In the genomic region with DNA sequence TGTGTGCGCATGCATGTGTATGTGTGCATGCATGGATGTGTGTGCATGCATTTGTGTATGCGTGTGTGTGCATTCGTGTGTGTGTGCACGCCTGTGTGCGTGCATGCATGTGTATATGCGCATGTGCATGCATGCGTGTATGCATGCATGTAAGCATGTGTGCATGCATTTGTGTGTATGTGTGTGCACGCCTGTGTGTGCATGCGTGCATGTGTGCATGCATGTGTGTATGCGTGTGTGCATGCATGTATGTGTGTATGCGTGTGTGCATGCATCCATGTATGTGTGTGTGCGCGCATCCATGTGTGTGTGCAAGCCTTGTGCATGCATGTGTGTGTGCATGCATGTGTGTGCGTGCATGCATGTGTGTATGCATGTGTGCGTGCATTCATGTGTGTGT, we compare ENCODE assay signal across 2 cellular contexts.
TF ChIP-seq lines count a peak whose summit lies in the region.

No MANE protein-coding gene starts in this region.

TF ChIP-seq in GM12891, 5 proteins besides CTCF, POLR2A, EP300 and RAD21 (continued from another document):
- no peak for TF ChIP-seq SPI1 (IDR thresholded peaks at IDR 0.05; ENCODE audit: low read depth, low read length)
- TF ChIP-seq POLR2AphosphoS5 (IDR thresholded peaks at IDR 0.05; ENCODE audit: low read depth, low read length) = no peak
- no peak for TF ChIP-seq POU2F2 (IDR thresholded peaks at IDR 0.05; ENCODE audit: low read depth, low read length)
- no peak for TF ChIP-seq PAX5 (IDR thresholded peaks at IDR 0.05; ENCODE audit: insufficient read depth, low read length, severe bottlenecking)

TF ChIP-seq in H1, 55 proteins besides CTCF, POLR2A, EP300 and RAD21 (continued from another document):
- TF ChIP-seq FOSL1 (IDR thresholded peaks at IDR 0.05; ENCODE audit: insufficient read depth, low read depth, low read length) = no peak
- TF ChIP-seq POLR2AphosphoS5 (IDR thresholded peaks at IDR 0.05; ENCODE audit: low read depth, low read length) = no peak
- no peak for TF ChIP-seq RBBP5 (IDR thresholded peaks at IDR 0.05; ENCODE audit: borderline replicate concordance, low read depth, low read length)
- no peak for TF ChIP-seq RXRA (IDR thresholded peaks at IDR 0.05; ENCODE audit: insufficient read depth, low read depth, low read length)
- TF ChIP-seq KDM4A (IDR thresholded peaks at IDR 0.05; ENCODE audit: low read depth, low read length, severe bottlenecking) = no peak
- no peak for TF ChIP-seq BRCA1 (IDR thresholded peaks at IDR 0.05; ENCODE audit: low read depth, low read length)
- no peak for TF ChIP-seq CEBPB (IDR thresholded peaks at IDR 0.05; ENCODE audit: low read depth, low read length)
- TF ChIP-seq, protein P1, sequence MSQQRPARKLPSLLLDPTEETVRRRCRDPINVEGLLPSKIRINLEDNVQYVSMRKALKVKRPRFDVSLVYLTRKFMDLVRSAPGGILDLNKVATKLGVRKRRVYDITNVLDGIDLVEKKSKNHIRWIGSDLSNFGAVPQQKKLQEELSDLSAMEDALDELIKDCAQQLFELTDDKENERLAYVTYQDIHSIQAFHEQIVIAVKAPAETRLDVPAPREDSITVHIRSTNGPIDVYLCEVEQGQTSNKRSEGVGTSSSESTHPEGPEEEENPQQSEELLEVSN (IDR thresholded peaks at IDR 0.05) = no peak
- no peak for TF ChIP-seq KDM5A (IDR thresholded peaks at IDR 0.05; ENCODE audit: low read length)
- TF ChIP-seq CBX5 (IDR thresholded peaks at IDR 0.05; ENCODE audit: low read depth, low read length) = no peak
- TF ChIP-seq TAF7 (optimal IDR thresholded peaks at IDR 0.05; ENCODE audit: borderline replicate concordance, low read depth, low read length) = no peak
- no peak for TF ChIP-seq YY1 (IDR thresholded peaks at IDR 0.05; ENCODE audit: low read depth, low read length)
- TF ChIP-seq NANOG (IDR thresholded peaks at IDR 0.05; ENCODE audit: insufficient read depth, low read depth, low read length, poor library complexity, severe bottlenecking) = no peak
- no peak for TF ChIP-seq KDM1A (IDR thresholded peaks at IDR 0.05; ENCODE audit: borderline replicate concordance, low read length)
- no peak for TF ChIP-seq JUN (IDR thresholded peaks at IDR 0.05; ENCODE audit: low read depth, low read length)
- no peak for TF ChIP-seq ASH2L (IDR thresholded peaks at IDR 0.05; ENCODE audit: low read length)
- no peak for TF ChIP-seq SAP30 (IDR thresholded peaks at IDR 0.05; ENCODE audit: insufficient read depth, insufficient replicate concordance, low read length)
